In the genomic region with DNA sequence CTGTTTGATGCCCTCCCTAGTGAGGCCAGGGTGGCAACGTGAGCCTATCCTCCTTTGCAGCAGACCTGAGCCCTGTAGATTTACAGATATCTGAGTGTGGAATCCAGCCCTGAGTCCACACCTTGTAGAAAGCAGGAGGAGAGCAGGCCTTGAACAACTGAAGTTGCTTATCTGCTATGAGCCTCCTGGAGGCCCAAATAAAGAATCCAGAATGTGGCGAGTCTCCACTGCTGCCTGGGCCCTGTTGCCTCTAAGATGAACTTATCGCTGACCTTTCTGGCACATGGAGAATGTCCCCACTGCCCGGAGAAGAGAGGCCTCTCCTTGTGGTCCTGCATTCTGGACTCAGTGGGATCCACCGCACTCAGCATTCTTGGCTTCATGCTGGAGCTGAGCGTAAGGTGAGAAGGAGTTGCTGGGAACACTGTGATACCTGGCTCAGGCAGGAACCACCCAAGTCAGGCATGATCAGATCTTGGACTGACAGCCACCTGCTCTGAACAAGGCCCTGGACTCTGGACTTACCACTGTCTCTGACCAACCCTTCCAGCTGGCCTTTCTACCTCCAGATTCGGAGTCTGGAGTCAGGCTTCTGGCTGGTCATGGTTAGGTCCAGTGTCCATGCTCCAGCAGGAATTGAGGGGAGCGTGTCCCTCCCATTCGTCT, we compare ENCODE assay signal across 1 cellular context.
TF ChIP-seq lines count a peak whose summit lies in the region.

No MANE protein-coding gene starts in this region.

TF ChIP-seq in H1, 55 proteins besides CTCF, POLR2A, EP300 and RAD21:
- TF ChIP-seq EZH2 (IDR thresholded peaks at IDR 0.05; ENCODE audit: low read depth, low read length, severe bottlenecking), result no peak
- no peak for TF ChIP-seq GABPA (IDR thresholded peaks at IDR 0.05; ENCODE audit: borderline replicate concordance, insufficient read depth, low read length)
- no peak for TF ChIP-seq GTF2F1 (IDR thresholded peaks at IDR 0.05; ENCODE audit: borderline replicate concordance, low read depth, low read length)
- no peak for TF ChIP-seq NRF1 (IDR thresholded peaks at IDR 0.05; ENCODE audit: low read depth, low read length)
- no peak for TF ChIP-seq MAFK (IDR thresholded peaks at IDR 0.05; ENCODE audit: low read depth, low read length)
- no peak for TF ChIP-seq KDM5A (IDR thresholded peaks at IDR 0.05; ENCODE audit: low read length)
- TF ChIP-seq POLR2AphosphoS5 (IDR thresholded peaks at IDR 0.05; ENCODE audit: low read depth, low read length), result no peak
- TF ChIP-seq ZNF274 (IDR thresholded peaks at IDR 0.05; ENCODE audit: borderline replicate concordance, extremely low read depth, low read length), result no peak
